In genomic region chr18:44679056-44679911, GRCh38 we compare ENCODE assay signal across 1 cellular context.
A peak's percentile ranks its signal among the peaks of the same experiment; 100 is the strongest.
TF ChIP-seq lines count a peak whose summit lies in the region.

No MANE protein-coding gene starts in this region.

TF ChIP-seq in SK-N-SH, 30 proteins besides CTCF, POLR2A, EP300 and RAD21 (continued from another document):
- TF ChIP-seq RXRA (IDR thresholded peaks at IDR 0.05; ENCODE audit: borderline replicate concordance, low read depth) (no peak), MXI1 (IDR thresholded peaks at IDR 0.05; ENCODE audit: low read depth, low read length) (0 out of 2 replicates have a peak, but pooled peaks have one; percentile 23), IRF3 (IDR thresholded peaks at IDR 0.05; ENCODE audit: low read depth, low read length) (no peak), TAF1 (IDR thresholded peaks at IDR 0.05; ENCODE audit: borderline replicate concordance, low read depth, low read length) (peak; percentile 85), USF2 (IDR thresholded peaks at IDR 0.05; ENCODE audit: borderline replicate concordance, low read depth, low read length) (no peak), USF1 (IDR thresholded peaks at IDR 0.05; ENCODE audit: borderline replicate concordance, low read depth) (no peak), CHD2 (IDR thresholded peaks at IDR 0.05; ENCODE audit: low read length, partially characterized antibody) (no peak), NRF1 (IDR thresholded peaks at IDR 0.05; ENCODE audit: low read depth, low read length) (no peak), SIN3A (IDR thresholded peaks at IDR 0.05; ENCODE audit: borderline replicate concordance, low read depth, low read length) (no peak; the same call in 1 of the 2 replicates), FOXJ3 (CRISPR knock-in tag; IDR thresholded peaks at IDR 0.05) (no peak), JUND (IDR thresholded peaks at IDR 0.05) (no peak), RCOR1 (IDR thresholded peaks at IDR 0.05; ENCODE audit: low read length) (no peak)
- TF ChIP-seq, protein P1, sequence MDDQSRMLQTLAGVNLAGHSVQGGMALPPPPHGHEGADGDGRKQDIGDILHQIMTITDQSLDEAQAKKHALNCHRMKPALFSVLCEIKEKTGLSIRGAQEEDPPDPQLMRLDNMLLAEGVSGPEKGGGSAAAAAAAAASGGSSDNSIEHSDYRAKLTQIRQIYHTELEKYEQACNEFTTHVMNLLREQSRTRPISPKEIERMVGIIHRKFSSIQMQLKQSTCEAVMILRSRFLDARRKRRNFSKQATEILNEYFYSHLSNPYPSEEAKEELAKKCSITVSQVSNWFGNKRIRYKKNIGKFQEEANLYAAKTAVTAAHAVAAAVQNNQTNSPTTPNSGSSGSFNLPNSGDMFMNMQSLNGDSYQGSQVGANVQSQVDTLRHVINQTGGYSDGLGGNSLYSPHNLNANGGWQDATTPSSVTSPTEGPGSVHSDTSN (IDR thresholded peaks at IDR 0.05), result no peak
